1 cellular context compared by ENCODE assay signal in genomic region chr19:40370997-40371801, GRCh38.
TF ChIP-seq lines count a peak whose summit lies in the region.

No MANE protein-coding gene starts in this region.

TF ChIP-seq in K562, 482 proteins besides CTCF, POLR2A, EP300 and RAD21 (continues in another document):
- TF ChIP-seq TRIM24 (IDR thresholded peaks at IDR 0.05), result peak in 1 of 2 experiments; percentile 39; a peak in 1 of 4 replicates
- TF ChIP-seq SIN3A (IDR thresholded peaks at IDR 0.05; ENCODE audit: borderline replicate concordance in 2 of 2, control insufficient read depth in 1 of 2, low read depth in 2 of 2, low read length in 2 of 2), result peak in 1 of 2 experiments; percentile 57; a peak in 1 of 4 replicates
- TF ChIP-seq GMEB1 (CRISPR knock-in tag; IDR thresholded peaks at IDR 0.05), result no peak
- TF ChIP-seq L3MBTL2 (IDR thresholded peaks at IDR 0.05), result peak; percentile 30; the same call in 1 of the 2 replicates
- TF ChIP-seq SMARCA5 (IDR thresholded peaks at IDR 0.05), result peak; percentile 85
- TF ChIP-seq NCOR1 (IDR thresholded peaks at IDR 0.05), result peak; percentile 67
- TF ChIP-seq, protein P1, sequence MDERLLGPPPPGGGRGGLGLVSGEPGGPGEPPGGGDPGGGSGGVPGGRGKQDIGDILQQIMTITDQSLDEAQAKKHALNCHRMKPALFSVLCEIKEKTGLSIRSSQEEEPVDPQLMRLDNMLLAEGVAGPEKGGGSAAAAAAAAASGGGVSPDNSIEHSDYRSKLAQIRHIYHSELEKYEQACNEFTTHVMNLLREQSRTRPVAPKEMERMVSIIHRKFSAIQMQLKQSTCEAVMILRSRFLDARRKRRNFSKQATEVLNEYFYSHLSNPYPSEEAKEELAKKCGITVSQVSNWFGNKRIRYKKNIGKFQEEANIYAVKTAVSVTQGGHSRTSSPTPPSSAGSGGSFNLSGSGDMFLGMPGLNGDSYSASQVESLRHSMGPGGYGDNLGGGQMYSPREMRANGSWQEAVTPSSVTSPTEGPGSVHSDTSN (CRISPR knock-in tag; IDR thresholded peaks at IDR 0.05; ENCODE audit: low read depth), result no peak
- TF ChIP-seq, protein P1 (tag; conservative IDR thresholded peaks at IDR 0.05; ENCODE audit: low read depth), result peak; percentile 54
- peak; percentile 71 for TF ChIP-seq HDAC2 (IDR thresholded peaks at IDR 0.05)
- TF ChIP-seq ETS1 (conservative IDR thresholded peaks at IDR 0.05; ENCODE audit: control insufficient read depth, low read depth, low read length), result peak; percentile 47; the same call in 1 of the 2 replicates
- TF ChIP-seq NRF1 (conservative IDR thresholded peaks at IDR 0.05 in 1 of 2, IDR thresholded peaks at IDR 0.05 in 1 of 2), result 0 out of 4 replicates have a peak, but pooled peaks of 1 of the 2 experiments have one; percentile 23
- TF ChIP-seq TEAD4 (IDR thresholded peaks at IDR 0.05; ENCODE audit: low read length), result peak; percentile 60
- no peak for TF ChIP-seq TEAD4 (CRISPR knock-in tag; IDR thresholded peaks at IDR 0.05; ENCODE audit: borderline replicate concordance)
- TF ChIP-seq KLF16 (IDR thresholded peaks at IDR 0.05), result peak; percentile 67
- peak; percentile 50; the same call in 1 of the 2 replicates for TF ChIP-seq TAL1 (IDR thresholded peaks at IDR 0.05)
- TF ChIP-seq, protein P2, sequence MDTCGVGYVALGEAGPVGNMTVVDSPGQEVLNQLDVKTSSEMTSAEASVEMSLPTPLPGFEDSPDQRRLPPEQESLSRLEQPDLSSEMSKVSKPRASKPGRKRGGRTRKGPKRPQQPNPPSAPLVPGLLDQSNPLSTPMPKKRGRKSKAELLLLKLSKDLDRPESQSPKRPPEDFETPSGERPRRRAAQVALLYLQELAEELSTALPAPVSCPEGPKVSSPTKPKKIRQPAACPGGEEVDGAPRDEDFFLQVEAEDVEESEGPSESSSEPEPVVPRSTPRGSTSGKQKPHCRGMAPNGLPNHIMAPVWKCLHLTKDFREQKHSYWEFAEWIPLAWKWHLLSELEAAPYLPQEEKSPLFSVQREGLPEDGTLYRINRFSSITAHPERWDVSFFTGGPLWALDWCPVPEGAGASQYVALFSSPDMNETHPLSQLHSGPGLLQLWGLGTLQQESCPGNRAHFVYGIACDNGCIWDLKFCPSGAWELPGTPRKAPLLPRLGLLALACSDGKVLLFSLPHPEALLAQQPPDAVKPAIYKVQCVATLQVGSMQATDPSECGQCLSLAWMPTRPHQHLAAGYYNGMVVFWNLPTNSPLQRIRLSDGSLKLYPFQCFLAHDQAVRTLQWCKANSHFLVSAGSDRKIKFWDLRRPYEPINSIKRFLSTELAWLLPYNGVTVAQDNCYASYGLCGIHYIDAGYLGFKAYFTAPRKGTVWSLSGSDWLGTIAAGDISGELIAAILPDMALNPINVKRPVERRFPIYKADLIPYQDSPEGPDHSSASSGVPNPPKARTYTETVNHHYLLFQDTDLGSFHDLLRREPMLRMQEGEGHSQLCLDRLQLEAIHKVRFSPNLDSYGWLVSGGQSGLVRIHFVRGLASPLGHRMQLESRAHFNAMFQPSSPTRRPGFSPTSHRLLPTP (IDR thresholded peaks at IDR 0.05; ENCODE audit: borderline replicate concordance, extremely low read depth, insufficient read length), result peak; percentile 42
- TF ChIP-seq, protein P3, sequence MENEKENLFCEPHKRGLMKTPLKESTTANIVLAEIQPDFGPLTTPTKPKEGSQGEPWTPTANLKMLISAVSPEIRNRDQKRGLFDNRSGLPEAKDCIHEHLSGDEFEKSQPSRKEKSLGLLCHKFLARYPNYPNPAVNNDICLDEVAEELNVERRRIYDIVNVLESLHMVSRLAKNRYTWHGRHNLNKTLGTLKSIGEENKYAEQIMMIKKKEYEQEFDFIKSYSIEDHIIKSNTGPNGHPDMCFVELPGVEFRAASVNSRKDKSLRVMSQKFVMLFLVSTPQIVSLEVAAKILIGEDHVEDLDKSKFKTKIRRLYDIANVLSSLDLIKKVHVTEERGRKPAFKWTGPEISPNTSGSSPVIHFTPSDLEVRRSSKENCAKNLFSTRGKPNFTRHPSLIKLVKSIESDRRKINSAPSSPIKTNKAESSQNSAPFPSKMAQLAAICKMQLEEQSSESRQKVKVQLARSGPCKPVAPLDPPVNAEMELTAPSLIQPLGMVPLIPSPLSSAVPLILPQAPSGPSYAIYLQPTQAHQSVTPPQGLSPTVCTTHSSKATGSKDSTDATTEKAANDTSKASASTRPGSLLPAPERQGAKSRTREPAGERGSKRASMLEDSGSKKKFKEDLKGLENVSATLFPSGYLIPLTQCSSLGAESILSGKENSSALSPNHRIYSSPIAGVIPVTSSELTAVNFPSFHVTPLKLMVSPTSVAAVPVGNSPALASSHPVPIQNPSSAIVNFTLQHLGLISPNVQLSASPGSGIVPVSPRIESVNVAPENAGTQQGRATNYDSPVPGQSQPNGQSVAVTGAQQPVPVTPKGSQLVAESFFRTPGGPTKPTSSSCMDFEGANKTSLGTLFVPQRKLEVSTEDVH (IDR thresholded peaks at IDR 0.05; ENCODE audit: low read depth, partially characterized antibody), result no peak
- TF ChIP-seq SOX6 (IDR thresholded peaks at IDR 0.05), result peak; percentile 50; the same call in 1 of the 2 replicates
- TF ChIP-seq ETV1 (tag; conservative IDR thresholded peaks at IDR 0.05; ENCODE audit: low read depth), result peak; percentile 76
- TF ChIP-seq STAT5A (IDR thresholded peaks at IDR 0.05; ENCODE audit: borderline replicate concordance, low read length), result peak; percentile 40; the same call in 1 of the 2 replicates
- TF ChIP-seq MEIS2 (IDR thresholded peaks at IDR 0.05; ENCODE audit: partially characterized antibody), result peak; percentile 75
- 0 out of 2 replicates have a peak, but pooled peaks have one; percentile 36 for TF ChIP-seq ADNP (tag; IDR thresholded peaks at IDR 0.05)
- TF ChIP-seq GATA2 (CRISPR knock-in tag; IDR thresholded peaks at IDR 0.05), result peak; percentile 55
- TF ChIP-seq, protein P4, sequence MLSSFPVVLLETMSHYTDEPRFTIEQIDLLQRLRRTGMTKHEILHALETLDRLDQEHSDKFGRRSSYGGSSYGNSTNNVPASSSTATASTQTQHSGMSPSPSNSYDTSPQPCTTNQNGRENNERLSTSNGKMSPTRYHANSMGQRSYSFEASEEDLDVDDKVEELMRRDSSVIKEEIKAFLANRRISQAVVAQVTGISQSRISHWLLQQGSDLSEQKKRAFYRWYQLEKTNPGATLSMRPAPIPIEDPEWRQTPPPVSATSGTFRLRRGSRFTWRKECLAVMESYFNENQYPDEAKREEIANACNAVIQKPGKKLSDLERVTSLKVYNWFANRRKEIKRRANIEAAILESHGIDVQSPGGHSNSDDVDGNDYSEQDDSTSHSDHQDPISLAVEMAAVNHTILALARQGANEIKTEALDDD (IDR thresholded peaks at IDR 0.05), result peak; percentile 61
- peak; percentile 46; the same call in 1 of the 2 replicates for TF ChIP-seq BHLHE40 (IDR thresholded peaks at IDR 0.05; ENCODE audit: low read length)
- TF ChIP-seq ATF3 (IDR thresholded peaks at IDR 0.05), result 0 out of 2 replicates have a peak, but pooled peaks have one; percentile 10
- TF ChIP-seq ATF3 (CRISPR knock-in tag; conservative IDR thresholded peaks at IDR 0.05), result no peak
- peak; percentile 78; the same call in 1 of the 2 replicates for TF ChIP-seq TFAP4 (CRISPR knock-in tag; IDR thresholded peaks at IDR 0.05; ENCODE audit: borderline replicate concordance)
- TF ChIP-seq TCF3 (CRISPR knock-in tag; IDR thresholded peaks at IDR 0.05), result peak; percentile 76
- 0 out of 4 replicates have a peak, but pooled peaks of 1 of the 2 experiments have one; percentile 34 for TF ChIP-seq HDAC1 (IDR thresholded peaks at IDR 0.05)
- no peak for TF ChIP-seq NR2C1 (IDR thresholded peaks at IDR 0.05)
- 0 out of 2 replicates have a peak, but pooled peaks have one; percentile 12 for TF ChIP-seq NR2C1 (tag; IDR thresholded peaks at IDR 0.05)
- peak; percentile 30; the same call in 1 of the 2 replicates for TF ChIP-seq NFIC (IDR thresholded peaks at IDR 0.05)
- TF ChIP-seq RBM25 (IDR thresholded peaks at IDR 0.05; ENCODE audit: low read depth, low read length, severe bottlenecking), result peak; percentile 96
- TF ChIP-seq ZC3H4 (CRISPR knock-in tag; IDR thresholded peaks at IDR 0.05; ENCODE audit: borderline replicate concordance), result no peak
- TF ChIP-seq RCOR1 (IDR thresholded peaks at IDR 0.05; ENCODE audit: borderline replicate concordance in 1 of 2, low read depth in 2 of 2, low read length in 2 of 2), result peak in 1 of 2 experiments; percentile 56; a peak in 2 of 4 replicates
- TF ChIP-seq FOXM1 (IDR thresholded peaks at IDR 0.05; ENCODE audit: low read depth), result no peak
- no peak for TF ChIP-seq FOXM1 (CRISPR knock-in tag; IDR thresholded peaks at IDR 0.05; ENCODE audit: low read depth)
- TF ChIP-seq, protein P5, sequence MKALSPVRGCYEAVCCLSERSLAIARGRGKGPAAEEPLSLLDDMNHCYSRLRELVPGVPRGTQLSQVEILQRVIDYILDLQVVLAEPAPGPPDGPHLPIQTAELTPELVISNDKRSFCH (CRISPR knock-in tag; IDR thresholded peaks at IDR 0.05), result no peak
- TF ChIP-seq, protein P5 (tag; IDR thresholded peaks at IDR 0.05), result peak; percentile 31; the same call in 1 of the 2 replicates
- no peak for TF ChIP-seq HNRNPK (IDR thresholded peaks at IDR 0.05; ENCODE audit: low read depth, low read length, poor library complexity, severe bottlenecking)
- peak; percentile 70 to 80 for TF ChIP-seq KDM1A (IDR thresholded peaks at IDR 0.05)
- TF ChIP-seq CREM (IDR thresholded peaks at IDR 0.05; ENCODE audit: low read depth), result no peak
- peak; percentile 96 for TF ChIP-seq ZNF436 (CRISPR knock-in tag; IDR thresholded peaks at IDR 0.05)
- TF ChIP-seq BCOR (IDR thresholded peaks at IDR 0.05), result peak; percentile 92
- no peak for TF ChIP-seq ZKSCAN3 (CRISPR knock-in tag; IDR thresholded peaks at IDR 0.05)
- TF ChIP-seq TCF7 (IDR thresholded peaks at IDR 0.05; ENCODE audit: borderline replicate concordance), result 0 out of 2 replicates have a peak, but pooled peaks have one; percentile 25
- peak; percentile 100 for TF ChIP-seq ZFP36 (IDR thresholded peaks at IDR 0.05; ENCODE audit: low read depth, low read length, partially characterized antibody)
- peak; percentile 41; the same call in 1 of the 2 replicates for TF ChIP-seq KLF13 (tag; IDR thresholded peaks at IDR 0.05; ENCODE audit: borderline replicate concordance, low read depth)
- TF ChIP-seq VEZF1 (CRISPR knock-in tag; IDR thresholded peaks at IDR 0.05), result peak; percentile 29; the same call in 1 of the 2 replicates
- no peak for TF ChIP-seq ZNF175 (CRISPR knock-in tag; IDR thresholded peaks at IDR 0.05; ENCODE audit: low read depth)
- TF ChIP-seq JUND (IDR thresholded peaks at IDR 0.05; ENCODE audit: borderline replicate concordance, low read depth, low read length), result no peak
- TF ChIP-seq JUND (tag; IDR thresholded peaks at IDR 0.05; ENCODE audit: borderline replicate concordance, low read depth, low read length), result 0 out of 3 replicates have a peak, but pooled peaks have one; percentile 8
